Comparison of ENCODE assay signal across 3 cellular contexts in the genomic region with DNA sequence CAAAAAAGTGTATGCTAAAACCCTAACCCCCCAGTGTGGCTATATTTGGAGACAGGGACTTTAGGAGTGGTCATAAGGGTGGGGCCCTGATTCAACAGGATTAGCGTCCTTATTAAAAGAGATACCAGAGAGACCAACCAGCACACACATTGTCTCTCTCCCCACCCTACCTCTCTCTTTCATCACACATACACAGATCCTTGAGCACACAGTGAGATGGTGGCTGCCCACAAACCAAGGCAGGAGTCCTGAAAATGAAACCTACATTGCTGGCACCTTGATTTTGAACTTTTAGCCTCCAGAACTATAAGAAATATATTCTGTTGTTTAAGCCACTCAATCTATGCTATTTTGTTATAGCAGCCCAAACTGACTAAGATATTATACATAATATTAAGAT.
"Had no signal": no experiment of that assay in that cellular context is flagged by ENCODE, and none has a peak within 500 bp of the region (broad histone marks: within the 10 kb centered on the region; RNA-seq: fewer than 3 reads in every experiment).

No MANE protein-coding gene starts in this region.

- H3K4me3 ChIP-seq: GM12878 had no signal

- DNase-seq: GDM1, GF-D8 had no signal

- ATAC-seq: GM12878 had no signal
